Comparison of ENCODE assay signal across 1 cellular context in genomic region chr6:109038837-109039398, GRCh38.
A peak's percentile ranks its signal among the peaks of the same experiment; 100 is the strongest.
TF ChIP-seq lines count a peak whose summit lies in the region.

No MANE protein-coding gene starts in this region.

TF ChIP-seq in WTC11, 78 proteins besides CTCF, POLR2A, EP300 and RAD21 (continued from another document):
- TF ChIP-seq AR (CRISPR knock-in tag; IDR thresholded peaks at IDR 0.05), result no peak
- TF ChIP-seq ZNF512 (CRISPR knock-in tag; IDR thresholded peaks at IDR 0.05; ENCODE audit: borderline replicate concordance), result peak; percentile 81; the same call in 1 of the 2 replicates
- no peak for TF ChIP-seq ATF2 (CRISPR knock-in tag; IDR thresholded peaks at IDR 0.05; ENCODE audit: borderline replicate concordance, low read depth)
- no peak for TF ChIP-seq RORB (CRISPR knock-in tag; IDR thresholded peaks at IDR 0.05)
- no peak for TF ChIP-seq FOXP1 (CRISPR knock-in tag; IDR thresholded peaks at IDR 0.05; ENCODE audit: borderline replicate concordance)
